Comparison of ENCODE assay signal across 8 cellular contexts in genomic region chr11:9886595-9886994, GRCh38.
"Had no signal": no experiment of that assay in that cellular context is flagged by ENCODE, and none has a peak within 500 bp of the region (broad histone marks: within the 10 kb centered on the region; RNA-seq: fewer than 3 reads in every experiment).

No MANE protein-coding gene starts in this region.

- H3K4me3 ChIP-seq: GM23248 had no signal

- H3K4me3 Mint-ChIP-seq: H9 had no signal

- ATAC-seq: HepG2 had no signal

- DNase-seq: GM23248, GOT3, H9, HCEC 1CT, KBM-7 had no signal

- H3K9ac ChIP-seq: GM23248, KMS-11 had no signal

- FAIRE-seq: HepG2 had no signal

- H3K4me2 ChIP-seq: KMS-11 had no signal

- H3K27ac ChIP-seq: GM23248, HL-60, KMS-11 had no signal

- H3K9me3 Mint-ChIP-seq: H9 had no signal
